Comparison of ENCODE assay signal across 31 cellular contexts in genomic region chr18:22477222-22477621, GRCh38. TPM values are rescaled to one million over a fixed set of nuclear protein-coding genes. Genes with fewer than 3 reads are reported as not detected.
DNase-seq lines count a peak whose midpoint lies in the region; ATAC-seq, FAIRE-seq and TF ChIP-seq lines count a peak whose summit lies in the region.
"Had no signal": no experiment of that assay in that cellular context is flagged by ENCODE, and none has a peak within 500 bp of the region (broad histone marks: within the 10 kb centered on the region; RNA-seq: fewer than 3 reads in every experiment).

No MANE protein-coding gene starts in this region.

- no peaks in the 10 kb centered on the region for H3K4me1 Mint-ChIP-seq in stimulated activated naive CD8-positive, alpha-beta T cell treated with anti-CD3 and anti-CD28 coated beads, Interleukin-15, amount 100 ng/mL, for 72 hours
- peaks cover 0 to 2% of the 10 kb centered on the region in 2 donors for H3K4me1 Mint-ChIP-seq in natural killer cell treated with Interleukin-12 subunit alpha and Interleukin-12 subunit beta and Interleukin-15 and Interleukin-18, amount 100 ng/mL, for 72 hours (ENCODE audit: low read depth in 2 of 2)
- H3K4me1 Mint-ChIP-seq: CD14-positive monocyte; CD4-positive, alpha-beta memory T cell; CD4-positive, CD25-positive, alpha-beta regulatory T cell; CD8-positive, alpha-beta memory T cell had no signal

- no peak overlapping the region for H3K23ac ChIP-seq in H1 (ENCODE audit: insufficient read length)

- H3K18ac ChIP-seq in H1 (ENCODE audit: extremely low read depth, low read length): no peak overlapping the region

- no peak overlapping the region for H3K9ac ChIP-seq in H1 (replicated peaks in 1 of 4; ENCODE audit: extremely low read depth in 1 of 4, low read depth in 3 of 4, low read length in 3 of 4)
- H3K9ac ChIP-seq: BLaER1 had no signal

- no peak overlapping the region for H2AK5ac ChIP-seq in H1 (ENCODE audit: low read depth, low read length)

- DNase-seq in stimulated activated naive CD8-positive, alpha-beta T cell treated with anti-CD3 and anti-CD28 coated beads, Interleukin-15, Interleukin-2, amounts not matched to agents 100 U/mL and 50 U/mL, for 24 hours: no peak
- DNase-seq in stimulated activated naive CD8-positive, alpha-beta T cell treated with anti-CD3 and anti-CD28 coated beads, Interleukin-15, amount 100 ng/mL, for 72 hours: no peak
- DNase-seq in H1 (ENCODE audit: low read depth in 1 of 2, low spot score in 2 of 2) (no peak), esophagus muscularis mucosa (ENCODE audit: extremely low spot score) (peak; percentile 91), dedifferentiated amniotic fluid mesenchymal stem cell (ENCODE audit: extremely low spot score) (no peak), NOMO-1 treated with dmso at 0.1 percent for 144 hours (lab: John Stamatoyannopoulos, UW; ENCODE audit: unreplicated experiment) (no peak)
- DNase-seq in natural killer cell treated with Interleukin-12 subunit alpha and Interleukin-12 subunit beta and Interleukin-15 and Interleukin-18, amount 100 ng/mL, for 72 hours (ENCODE audit: low spot score): no peak
- DNase-seq: 8988T; ACHN; BE2C; C1 segment of cervical spinal cord; CD4-positive, alpha-beta memory T cell; CD4-positive, CD25-positive, alpha-beta regulatory T cell; CD8-positive, alpha-beta memory T cell; COR-L47; DMS 273 treated with DMSO at 0.1 percent for 48 hours; DMS153; DMS53; DMS79; DND-41; EL; GDM1 had no signal

- H3K36me3 ChIP-seq in H1 (ENCODE audit: control insufficient read depth in 2 of 4, insufficient read depth in 4 of 4, low read length in 3 of 4) (no peaks in the 10 kb centered on the region), esophagus muscularis mucosa (no peaks in the 10 kb centered on the region)
- H3K36me3 ChIP-seq: BE2C, BLaER1 had no signal

- H3K27me3 ChIP-seq in H1 (replicated peaks in 1 of 4; ENCODE audit: control insufficient read depth in 3 of 4, extremely low read depth in 1 of 4, insufficient read depth in 3 of 4, low read length in 3 of 4): no peaks in the 10 kb centered on the region
- H3K27me3 ChIP-seq in esophagus muscularis mucosa: no peaks in the 10 kb centered on the region
- H3K27me3 ChIP-seq: BE2C, BLaER1 had no signal

- no peak overlapping the region for H2BK120ac ChIP-seq in H1 (replicated peaks; ENCODE audit: low read depth, low read length)

- TF ChIP-seq POLR2A in H1 (IDR thresholded peaks at IDR 0.05; ENCODE audit: control extremely low read depth in 1 of 2, low read depth in 2 of 2, low read length in 2 of 2) (no peak), esophagus muscularis mucosa (IDR thresholded peaks at IDR 0.05; ENCODE audit: low read depth) (no peak)

- no peaks in the 10 kb centered on the region for H3K23me2 ChIP-seq in H1 (ENCODE audit: low read depth, low read length)

- no peak overlapping the region for H4K5ac ChIP-seq in H1 (ENCODE audit: insufficient read length, low read depth, low read length)

- H2BK5ac ChIP-seq in H1 (ENCODE audit: low read depth, low read length): no peak overlapping the region

- no peaks in the 10 kb centered on the region for H4K20me1 ChIP-seq in H1 (replicated peaks in 1 of 2; ENCODE audit: control insufficient read depth in 1 of 2, insufficient read depth in 2 of 2, low read length in 2 of 2)
- H4K20me1 ChIP-seq: BLaER1 had no signal

- H4K91ac ChIP-seq in H1 (replicated peaks; ENCODE audit: insufficient read length, low read length): no peak overlapping the region

- no peak for TF ChIP-seq RAD21 in H1 (IDR thresholded peaks at IDR 0.05 in 1 of 2, conservative IDR thresholded peaks at IDR 0.05 in 1 of 2; ENCODE audit: low read depth in 2 of 2, low read length in 2 of 2)

- intact Hi-C loops in esophagus muscularis mucosa (cut with DNase I): loop anchor here (5.0 kb wide), 1 partner anchor 445 kb away; no protein-coding TSS in a partner anchor

- POLR2A ChIA-PET in H1 (lab: Charles Lee; ENCODE audit: partially characterized antibody): no interaction called here

- CTCF ChIA-PET in H1 (lab: Charles Lee; ENCODE audit: partially characterized antibody): interaction anchor here (1.1 kb wide), 1 partner anchor 14 kb away, joined by 6 read pairs; no protein-coding TSS in a partner anchor

- no peak overlapping the region for H3K4me3 ChIP-seq in H1 (ENCODE audit: extremely low read depth in 1 of 4, insufficient read depth in 2 of 4, low read depth in 3 of 4, low read length in 4 of 4)
- H3K4me3 ChIP-seq in esophagus muscularis mucosa: no peak overlapping the region
- H3K4me3 ChIP-seq: BLaER1, GM12878 had no signal

- no peak overlapping the region for H3K56ac ChIP-seq in H1 (replicated peaks; ENCODE audit: insufficient read length, low read depth, low read length)

- no peak overlapping the region for H2BK15ac ChIP-seq in H1 (ENCODE audit: low read length)

- H3K79me2 ChIP-seq in H1 (ENCODE audit: control insufficient read depth in 1 of 2, insufficient read depth in 2 of 2, low read length in 2 of 2): no peaks in the 10 kb centered on the region

- WGBS in H1 (ENCODE audit: extremely low coverage in 1 of 2, insufficient coverage in 1 of 2, insufficient read length in 1 of 2, insufficient replicate concordance in 2 of 2, low coverage in 1 of 2, low lambda C conversion rate in 2 of 2, missing lambda C conversion rate in 1 of 2), 2 experiments: 93% methylated on average over 1 of the region's 1 CpG; no CpG with 5 or more reads in 1 of the 2 experiments
- WGBS in esophagus muscularis mucosa: no CpG with 5 or more reads among the region's 1 CpG

- H3K9me3 Mint-ChIP-seq in stimulated activated naive CD8-positive, alpha-beta T cell treated with anti-CD3 and anti-CD28 coated beads, Interleukin-15, amount 100 ng/mL, for 72 hours: peaks cover 0 to 10% of the 10 kb centered on the region in 2 donors
- H3K9me3 Mint-ChIP-seq in natural killer cell treated with Interleukin-12 subunit alpha and Interleukin-12 subunit beta and Interleukin-15 and Interleukin-18, amount 100 ng/mL, for 72 hours: peaks cover 6% of the 10 kb centered on the region

- no peak overlapping the region for H3K4ac ChIP-seq in H1 (replicated peaks; ENCODE audit: insufficient read length, low read depth, low read length)

- no peaks in the 10 kb centered on the region for H3K27me3 Mint-ChIP-seq in stimulated activated naive CD8-positive, alpha-beta T cell treated with anti-CD3 and anti-CD28 coated beads, Interleukin-15, amount 100 ng/mL, for 72 hours
- H3K27me3 Mint-ChIP-seq in natural killer cell treated with Interleukin-12 subunit alpha and Interleukin-12 subunit beta and Interleukin-15 and Interleukin-18, amount 100 ng/mL, for 72 hours: peaks cover 25 to 28% of the 10 kb centered on the region in 2 donors
- H3K27me3 Mint-ChIP-seq: CD4-positive, alpha-beta memory T cell; CD4-positive, CD25-positive, alpha-beta regulatory T cell had no signal

- no peak overlapping the region for H2AFZ ChIP-seq in H1 (ENCODE audit: low read length)

- ATAC-seq in stimulated activated naive CD8-positive, alpha-beta T cell treated with anti-CD3 and anti-CD28 coated beads, Interleukin-15, Interleukin-2, amounts not matched to agents 100 U/mL and 50 U/mL, for 24 hours: peak; percentile 23
- no peak for ATAC-seq in stimulated activated naive CD8-positive, alpha-beta T cell treated with anti-CD3 and anti-CD28 coated beads, Interleukin-15, amount 100 ng/mL, for 72 hours
- ATAC-seq in natural killer cell treated with Interleukin-12 subunit alpha and Interleukin-12 subunit beta and Interleukin-15 and Interleukin-18, amount 100 ng/mL, for 72 hours: no peak
- ATAC-seq: GM12878 had no signal

- no peak overlapping the region for H3K4me3 Mint-ChIP-seq in stimulated activated naive CD8-positive, alpha-beta T cell treated with anti-CD3 and anti-CD28 coated beads, Interleukin-15, amount 100 ng/mL, for 72 hours
- H3K4me3 Mint-ChIP-seq in natural killer cell treated with Interleukin-12 subunit alpha and Interleukin-12 subunit beta and Interleukin-15 and Interleukin-18, amount 100 ng/mL, for 72 hours: no peak overlapping the region
- H3K4me3 Mint-ChIP-seq: CD14-positive monocyte; CD4-positive, alpha-beta memory T cell; CD4-positive, CD25-positive, alpha-beta regulatory T cell; CD8-positive, alpha-beta memory T cell had no signal

- H2BK20ac ChIP-seq in H1 (ENCODE audit: low read length): no peak overlapping the region

- H3K79me1 ChIP-seq in H1 (ENCODE audit: low read depth, low read length): no peaks in the 10 kb centered on the region

- H3K27ac Mint-ChIP-seq in stimulated activated naive CD8-positive, alpha-beta T cell treated with anti-CD3 and anti-CD28 coated beads, Interleukin-15, amount 100 ng/mL, for 72 hours: no peak overlapping the region
- no peak overlapping the region for H3K27ac Mint-ChIP-seq in natural killer cell treated with Interleukin-12 subunit alpha and Interleukin-12 subunit beta and Interleukin-15 and Interleukin-18, amount 100 ng/mL, for 72 hours
- H3K27ac Mint-ChIP-seq: CD14-positive monocyte; CD4-positive, alpha-beta memory T cell; CD4-positive, CD25-positive, alpha-beta regulatory T cell; CD8-positive, alpha-beta memory T cell had no signal

- H3K36me3 Mint-ChIP-seq in natural killer cell treated with Interleukin-12 subunit alpha and Interleukin-12 subunit beta and Interleukin-15 and Interleukin-18, amount 100 ng/mL, for 72 hours: peaks cover 10% of the 10 kb centered on the region
- H3K36me3 Mint-ChIP-seq: CD14-positive monocyte; CD4-positive, alpha-beta memory T cell; CD4-positive, CD25-positive, alpha-beta regulatory T cell had no signal

- peak overlapping the region; percentile 53 for H4K8ac ChIP-seq in H1 (ENCODE audit: extremely low read depth, insufficient read depth, low read length)

- H3K14ac ChIP-seq in H1 (ENCODE audit: insufficient read length): no peak overlapping the region

- H3K27ac ChIP-seq in H1 (ENCODE audit: low read depth, low read length) (no peak overlapping the region), esophagus muscularis mucosa (replicated peaks in 1 of 4) (no peak overlapping the region)
- H3K27ac ChIP-seq: BLaER1 had no signal

- TF ChIP-seq EP300 in H1 (IDR thresholded peaks at IDR 0.05; ENCODE audit: borderline replicate concordance in 1 of 2, low read depth in 2 of 2, low read length in 2 of 2) (no peak), esophagus muscularis mucosa (IDR thresholded peaks at IDR 0.05) (no peak)

- no peak for FAIRE-seq in H1 (lab: Jason Lieb, UNC)
- FAIRE-seq: A204.1, GM12878, GM12892, GM18507 had no signal

- no peak overlapping the region for H2BK12ac ChIP-seq in H1 (ENCODE audit: low read depth, low read length)

- no peak overlapping the region for H3K4me2 ChIP-seq in H1 (ENCODE audit: insufficient read depth in 1 of 2, low read depth in 2 of 2, low read length in 2 of 2)
- H3K4me2 ChIP-seq: BLaER1 had no signal

- no peaks in the 10 kb centered on the region for H3K4me1 ChIP-seq in H1 (replicated peaks in 1 of 4; ENCODE audit: control insufficient read depth in 3 of 4, insufficient read depth in 4 of 4, low read length in 3 of 4)
- H3K4me1 ChIP-seq in esophagus muscularis mucosa: peaks cover 0 to 5% (median 2%) of the 10 kb centered on the region in 4 donors
- H3K4me1 ChIP-seq: BLaER1 had no signal

- H3K9me3 ChIP-seq in H1 (ENCODE audit: insufficient read depth in 2 of 2, low read depth in 1 of 2, low read length in 1 of 2) (no peaks in the 10 kb centered on the region), esophagus muscularis mucosa (no peaks in the 10 kb centered on the region)
- H3K9me3 ChIP-seq: BE2C, BLaER1 had no signal

- no peak for TF ChIP-seq CTCF in H1 (IDR thresholded peaks at IDR 0.05; ENCODE audit: control extremely low read depth in 1 of 3, insufficient read depth in 1 of 3, low read depth in 1 of 3, low read length in 3 of 3)
- TF ChIP-seq CTCF in esophagus muscularis mucosa (IDR thresholded peaks at IDR 0.05): no peak

RNA-seq across cellular contexts. Expression of gene CTAGE1, which starts 59.5 kb away (rescaled TPM):
- not detected in 2 replicates for total RNA-seq in H1 (2021; fragmentation: NEBNext Ultra II Directional; extraction: Animal tissue kit (Norgen Biotek cat#: 25700))
- not detected in 2 replicates for polyA plus RNA-seq in H1 (2011; rRNA removed)
- polyA plus RNA-seq in H1 (2011; cell fraction: cytosol; rRNA removed): not detected
- polyA plus RNA-seq in H1 (2011; cell fraction: nucleus; rRNA removed): not detected
- not detected in 4 replicates for polyA plus RNA-seq in H1 (2012, experiment 1 of 2)
- polyA plus RNA-seq in H1 (2012, experiment 2 of 2): not detected
- not detected for polyA plus RNA-seq in H1 (2013, experiment 1 of 2)
- 0.04 TPM for polyA plus RNA-seq in H1 (2013, experiment 2 of 2)
- polyA minus RNA-seq in H1 (2011; rRNA and poly(A)+ RNA removed): not detected in 2 replicates
- polyA minus RNA-seq in H1 (2011; cell fraction: cytosol; rRNA and poly(A)+ RNA removed): not detected
- polyA minus RNA-seq in H1 (2011; cell fraction: nucleus; rRNA and poly(A)+ RNA removed): 0.10 TPM
- total RNA-seq in esophagus muscularis mucosa: not detected
- total RNA-seq in natural killer cell treated with Interleukin-12 subunit alpha and Interleukin-12 subunit beta and Interleukin-15 and Interleukin-18, amount 100 ng/mL, for 72 hours: not detected
- total RNA-seq: A673; CD4-positive, alpha-beta memory T cell; CD4-positive, CD25-positive, alpha-beta regulatory T cell; CD8-positive, alpha-beta memory T cell; Daoy; GM12878 had no signal
- polyA plus RNA-seq: AG04450; CD14-positive monocyte; CD4-positive, alpha-beta memory T cell; CD4-positive, CD25-positive, alpha-beta regulatory T cell; CD8-positive, alpha-beta memory T cell had no signal
